19 cellular contexts compared by ENCODE assay signal in the genomic region with DNA sequence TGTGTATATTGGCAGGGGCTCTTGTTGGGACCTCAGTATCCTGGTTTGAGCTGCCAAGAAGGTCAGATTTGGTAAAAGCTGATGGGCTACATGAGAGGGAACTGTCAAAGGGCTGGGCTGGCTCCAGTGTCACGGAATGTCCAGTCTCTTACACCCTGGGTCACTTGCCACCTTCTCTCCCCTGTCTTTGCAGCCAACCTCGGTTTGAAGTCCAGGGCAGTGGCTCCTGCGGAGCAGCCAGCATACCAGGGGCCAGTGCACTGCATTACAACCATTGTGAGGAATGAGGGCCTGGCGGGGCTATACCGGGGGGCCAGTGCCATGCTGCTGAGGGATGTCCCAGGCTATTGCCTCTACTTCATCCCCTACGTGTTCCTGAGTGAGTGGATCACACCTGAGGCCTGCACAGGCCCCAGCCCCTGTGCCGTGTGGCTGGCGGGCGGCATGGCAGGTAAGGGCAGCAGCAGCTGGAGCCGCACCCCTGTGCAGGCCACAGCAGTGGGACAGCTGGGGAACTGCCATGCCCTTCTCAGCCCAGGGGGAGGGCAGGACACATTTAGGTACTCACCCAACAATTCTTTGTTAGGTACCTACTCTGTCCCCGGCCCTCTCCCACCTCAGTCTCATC. TPM values are rescaled to one million over a fixed set of nuclear protein-coding genes. Genes with fewer than 3 reads are reported as not detected.
DNase-seq lines count a peak whose midpoint lies in the region; ATAC-seq and TF ChIP-seq lines count a peak whose summit lies in the region.
"Had no signal": no experiment of that assay in that cellular context is flagged by ENCODE, and none has a peak within 500 bp of the region (broad histone marks: within the 10 kb centered on the region; RNA-seq: fewer than 3 reads in every experiment).

No MANE protein-coding gene starts in this region.

- H2AFZ ChIP-seq in osteoblast (ENCODE audit: low read length): no peak overlapping the region
- H2AFZ ChIP-seq: GM23248 had no signal

- POLR2A ChIA-PET in Panc1 (lab: Charles Lee): no interaction called here

- intact Hi-C loops in Panc1 (cut with micrococcal nuclease; ENCODE audit: unreplicated experiment): no loop called here
- intact Hi-C loops in upper lobe of right lung (cut with DNase I): no loop called here

- H3K27me3 ChIP-seq in Panc1 (ENCODE audit: control insufficient read depth, insufficient read depth, low read length) (peaks cover 10% of the 10 kb centered on the region), osteoblast (ENCODE audit: insufficient read depth, low read length) (peaks cover 8% of the 10 kb centered on the region), upper lobe of right lung (no peaks in the 10 kb centered on the region)
- H3K27me3 ChIP-seq in effector memory CD4-positive, alpha-beta T cell (replicated peaks; ENCODE audit: control insufficient read depth, insufficient read depth, low read length, poor library complexity, severe bottlenecking): no peaks in the 10 kb centered on the region

- H3K4me2 ChIP-seq in osteoblast (ENCODE audit: insufficient read depth, low read length): no peak overlapping the region
- H3K4me2 ChIP-seq: A549 had no signal

- no TSS peak for BruUV-seq in Panc1 (replicated peaks; lab: Mats Ljungman, UMichigan)

- H3K27ac ChIP-seq in Panc1 (ENCODE audit: low read length) (no peak overlapping the region), osteoblast (ENCODE audit: low read depth, low read length) (no peak overlapping the region), upper lobe of right lung (no peak overlapping the region)
- no peak overlapping the region for H3K27ac ChIP-seq in effector memory CD4-positive, alpha-beta T cell (ENCODE audit: insufficient read depth, low read length, poor library complexity, severe bottlenecking)
- H3K27ac ChIP-seq: A549, GM23248 had no signal

- H3K4me3 ChIP-seq in Panc1 (ENCODE audit: low read depth in 2 of 2, low read length in 2 of 2) (no peak overlapping the region), osteoblast (ENCODE audit: insufficient read depth, low read length) (no peak overlapping the region), upper lobe of right lung (no peak overlapping the region)
- H3K4me3 ChIP-seq in effector memory CD4-positive, alpha-beta T cell (ENCODE audit: insufficient read depth, low read depth, low read length, poor library complexity, severe bottlenecking): no peak overlapping the region
- H3K4me3 ChIP-seq: A549, GM23248 had no signal

- H3K79me2 ChIP-seq in osteoblast (ENCODE audit: insufficient read depth, low read length): no peaks in the 10 kb centered on the region

- in situ Hi-C loops in Panc1 (cut with HindIII; ENCODE audit: low pct_unique_long_range_greater_than_20kb, low sequenced_read_pairs): no loop called here

- TF ChIP-seq CTCF in Panc1 (IDR thresholded peaks at IDR 0.05): no peak
- no peak for TF ChIP-seq CTCF in osteoblast (IDR thresholded peaks at IDR 0.05; ENCODE audit: extremely low read depth, low read depth, low read length)
- no peak for TF ChIP-seq CTCF in upper lobe of right lung (IDR thresholded peaks at IDR 0.05)

- peak; percentile 37; the same call in 1 of the 2 replicates for ATAC-seq in Panc1
- ATAC-seq in esophagus mucosa: peak; percentile 25
- ATAC-seq in upper lobe of right lung: peak; percentile 22
- no peak for ATAC-seq in GM21619 (IDR thresholded peaks at IDR 0.05; ENCODE audit: unreplicated experiment)
- ATAC-seq: CD8-positive, alpha-beta T cell had no signal

- DNase-seq in Panc1 (ENCODE audit: low read depth, low spot score) (no peak), osteoblast (ENCODE audit: insufficient read length, low spot score, missing footprints) (peak; percentile 43), upper lobe of right lung (no peak)
- DNase-seq in effector memory CD4-positive, alpha-beta T cell: no peak
- no peak for DNase-seq in activated CD4-positive, CD25-positive, alpha-beta regulatory T cell treated with anti-CD3 and anti-CD28 coated beads, Interleukin-2, amount 50 U/mL, for 72 hours
- DNase-seq: CD8-positive, alpha-beta T cell; COR-L47; DMS153; DMS79 treated with DMSO at 0.1 percent for 48 hours; EL; GM23248; H9; IMR-90 had no signal

- no peaks in the 10 kb centered on the region for H4K20me1 ChIP-seq in osteoblast (ENCODE audit: insufficient read depth, low read length)

- no peaks in the 10 kb centered on the region for H3K36me3 ChIP-seq in Panc1 (ENCODE audit: control insufficient read depth, insufficient read depth, low read length)
- H3K36me3 ChIP-seq in osteoblast (ENCODE audit: insufficient read depth, low read length): no peaks in the 10 kb centered on the region
- no peaks in the 10 kb centered on the region for H3K36me3 ChIP-seq in upper lobe of right lung
- no peaks in the 10 kb centered on the region for H3K36me3 ChIP-seq in effector memory CD4-positive, alpha-beta T cell (ENCODE audit: control insufficient read depth, insufficient read depth, low read length)

- H3K4me1 ChIP-seq in Panc1 (ENCODE audit: control insufficient read depth, insufficient read depth, low read length) (no peaks in the 10 kb centered on the region), osteoblast (ENCODE audit: insufficient read depth, low read length) (no peaks in the 10 kb centered on the region), upper lobe of right lung (no peaks in the 10 kb centered on the region)
- no peaks in the 10 kb centered on the region for H3K4me1 ChIP-seq in effector memory CD4-positive, alpha-beta T cell (ENCODE audit: control insufficient read depth, insufficient read depth, low read length, poor library complexity, severe bottlenecking)
- H3K4me1 ChIP-seq: A549 had no signal

- CTCF ChIA-PET in Panc1 (lab: Charles Lee): interaction anchor here (0.8 kb wide), 1 partner anchor 310 kb away, joined by 3 read pairs; no protein-coding TSS in a partner anchor

- no peaks in the 10 kb centered on the region for H3K9me3 ChIP-seq in Panc1 (ENCODE audit: control insufficient read depth, insufficient read depth, low read depth, low read length)
- H3K9me3 ChIP-seq in osteoblast (ENCODE audit: low read depth, low read length): no peaks in the 10 kb centered on the region
- no peaks in the 10 kb centered on the region for H3K9me3 ChIP-seq in upper lobe of right lung
- no peaks in the 10 kb centered on the region for H3K9me3 ChIP-seq in effector memory CD4-positive, alpha-beta T cell (ENCODE audit: control insufficient read depth, low read length)
- H3K9me3 ChIP-seq: A549 had no signal

RNA-seq across cellular contexts. Expression of a gene that starts 24.3 kb away (rescaled TPM):
- total RNA-seq in Panc1 (2021; ENCODE audit: unreplicated experiment) (not detected), esophagus mucosa (not detected), osteoblast (not detected in 2 replicates), upper lobe of right lung (not detected)
- polyA plus RNA-seq in Panc1 (2012; ENCODE audit: insufficient read length): not detected
- total RNA-seq: CD8-positive, alpha-beta T cell; GM23248; H9; IMR-90 had no signal
- polyA plus RNA-seq: A549, AG04450, BJ, CD14-positive monocyte, GM23248, IMR-90 had no signal

RNA-seq across cellular contexts. Expression of a gene that starts 36.9 kb away (rescaled TPM):
- total RNA-seq in Panc1 (2021; ENCODE audit: unreplicated experiment) (not detected), esophagus mucosa (0.32 TPM), osteoblast (not detected in 2 replicates), upper lobe of right lung (not detected)
- polyA plus RNA-seq in Panc1 (2012; ENCODE audit: insufficient read length): not detected
- total RNA-seq: CD8-positive, alpha-beta T cell; GM23248; IMR-90 had no signal
- polyA plus RNA-seq: AG04450, BJ, CD14-positive monocyte, GM23248, IMR-90 had no signal
